ENCODE assay signal across 24 cellular contexts in genomic region chr2:64045938-64046337, GRCh38.
"Had no signal": no experiment of that assay in that cellular context is flagged by ENCODE, and none has a peak within 500 bp of the region (broad histone marks: within the 10 kb centered on the region; RNA-seq: fewer than 3 reads in every experiment).

No MANE protein-coding gene starts in this region.

- H3K27ac ChIP-seq: PC-9, Peyer's patch, SJSA1, SK-N-MC had no signal

- H3K4me1 ChIP-seq: Peyer's patch, SJSA1 had no signal

- H3K4me3 ChIP-seq: MG63, PC-9, Peyer's patch, SJSA1, SK-N-MC had no signal

- H3K4me2 ChIP-seq: PC-9 had no signal

- H3K27me3 ChIP-seq: MG63, Peyer's patch, SJSA1 had no signal

- H3K9me3 ChIP-seq: MG63, Peyer's patch, SJSA1 had no signal

- DNase-seq: Karpas-422; KBM-7; MG63; NCI-H1048; NCI-H1105; NCI-H1417; NCI-H1436 treated with DMSO at 0.1 percent for 48 hours; NCI-H1694; NCI-H187 treated with DMSO at 0.1 percent for 48 hours; NCI-H2029 treated with DMSO at 0.1 percent for 48 hours; NCI-H2171 treated with DMSO at 0.1 percent for 48 hours; NCI-H345; NCI-H510A; NCI-H524 treated with DMSO at 0.1 percent for 48 hours; NCI-H69; NCI-H774; NK-92 treated with Interleukin-12 subunit alpha and Interleukin-12 subunit beta, amount 100 ng/mL, for 24 hours; OCI-M1; PC-9; Peyer's patch; Right ventricle myocardium superior; SIG-M5 had no signal

- H3K36me3 ChIP-seq: MG63, Peyer's patch, SJSA1 had no signal

- H2AFZ ChIP-seq: PC-9 had no signal
